9 cellular contexts compared by ENCODE assay signal in genomic region chr22:29470159-29470855, GRCh38. TPM values are rescaled to one million over a fixed set of nuclear protein-coding genes. Genes with fewer than 3 reads are reported as not detected.
DNase-seq lines count a peak whose midpoint lies in the region; ATAC-seq, FAIRE-seq and TF ChIP-seq lines count a peak whose summit lies in the region.
"Had no signal": no experiment of that assay in that cellular context is flagged by ENCODE, and none has a peak within 500 bp of the region (broad histone marks: within the 10 kb centered on the region; RNA-seq: fewer than 3 reads in every experiment).

No MANE protein-coding gene starts in this region.

- peak; percentile 42 to 59 for TF ChIP-seq RAD21 in A549 (conservative IDR thresholded peaks at IDR 0.05 in 1 of 2, IDR thresholded peaks at IDR 0.05 in 1 of 2)

- no peak for FAIRE-seq in A549 (lab: Jason Lieb, UNC)

- peak overlapping the region; percentile 65 to 84; a peak in 4 of 6 replicates for H3K27ac ChIP-seq in A549
- H3K27ac ChIP-seq in neutrophil = no peak overlapping the region
- H3K27ac ChIP-seq in suprapubic skin = no peak overlapping the region

- ATAC-seq in A549 (peak; percentile 94 to 97), HG02970 (IDR thresholded peaks at IDR 0.05; ENCODE audit: low FRiP score, unreplicated experiment) (no peak)

- H3K36me3 ChIP-seq in neutrophil = no peaks in the 10 kb centered on the region
- no peaks in the 10 kb centered on the region for H3K36me3 ChIP-seq in suprapubic skin

- H3K27me3 ChIP-seq in neutrophil = peaks cover 48% of the 10 kb centered on the region
- peaks cover 13% of the 10 kb centered on the region for H3K27me3 ChIP-seq in suprapubic skin

- CTCF ChIA-PET in A549 (lab: Yijun Ruan, JAX) = interaction anchor here (0.6 to 3.7 kb wide), 31 partner anchors 9 to 258 kb away, joined by 3 to 40 read pairs (median 3); partner anchors contain the start of genes AP1B1 and THOC5

- WGBS in A549 (ENCODE audit: missing lambda C conversion rate) = 23% methylated on average over 21 of the region's 54 CpGs
- 41% methylated on average over 17 of the region's 54 CpGs for WGBS in suprapubic skin

- peak; percentile 66 to 75 for DNase-seq in A549 (ENCODE audit: low read depth in 1 of 2, low spot score in 1 of 2)
- DNase-seq in GM19238 (ENCODE audit: insufficient read length, low spot score) = peak; percentile 74
- DNase-seq in NOMO-1 (lab: John Stamatoyannopoulos, UW; ENCODE audit: unreplicated experiment in 2 of 2) = peak; percentile 32 to 45
- DNase-seq in activated T-helper 1 cell treated with Interleukin-2 at 50 U/mL for 16 hours (ENCODE audit: low read depth) = peak; percentile 65
- DNase-seq in fibroblast of the aortic adventitia (ENCODE audit: low read depth) = peak; percentile 34
- no peak for DNase-seq in suprapubic skin (ENCODE audit: low spot score in 2 of 2)

- H3K4me3 ChIP-seq in A549 = peak overlapping the region; percentile 51
- peak overlapping the region; percentile 44 for H3K4me3 ChIP-seq in fibroblast of the aortic adventitia (ENCODE audit: low read depth, low read length)
- no peak overlapping the region for H3K4me3 ChIP-seq in neutrophil (ENCODE audit: low read depth in 1 of 2, low read length in 1 of 2)
- peak overlapping the region; percentile 27 for H3K4me3 ChIP-seq in suprapubic skin

- TF ChIP-seq EP300 in A549 (IDR thresholded peaks at IDR 0.05) (no peak), suprapubic skin (IDR thresholded peaks at IDR 0.05) (no peak)

- no peaks in the 10 kb centered on the region for H3K9me3 ChIP-seq in A549
- H3K9me3 ChIP-seq in neutrophil = no peaks in the 10 kb centered on the region
- H3K9me3 ChIP-seq in suprapubic skin = no peaks in the 10 kb centered on the region

- H3K4me1 ChIP-seq in A549 (0 out of 3 replicates have a peak, but pooled peaks cover 4% of the 10 kb centered on the region), neutrophil (ENCODE audit: control insufficient read depth in 1 of 2, insufficient read depth in 1 of 2, low read depth in 1 of 2, low read length in 1 of 2) (peaks cover 0 to 5% of the 10 kb centered on the region in 2 experiments), suprapubic skin (peaks cover 9% of the 10 kb centered on the region)

- POLR2A ChIA-PET in A549 (lab: Yijun Ruan, JAX) = no interaction called here

- TF ChIP-seq CTCF in A549 (IDR thresholded peaks at IDR 0.05) (peak; percentile 82), fibroblast of the aortic adventitia (IDR thresholded peaks at IDR 0.05; ENCODE audit: insufficient read depth, low read length) (peak; percentile 70), neutrophil (IDR thresholded peaks at IDR 0.05) (peak; percentile 17), suprapubic skin (IDR thresholded peaks at IDR 0.05) (peak; percentile 40 to 92)

- H3K4me2 ChIP-seq in A549 = peak overlapping the region; percentile 87

- TF ChIP-seq POLR2A in A549 (IDR thresholded peaks at IDR 0.05; ENCODE audit: low read length) = no peak
- TF ChIP-seq POLR2A in suprapubic skin (IDR thresholded peaks at IDR 0.05) = no peak

TF ChIP-seq in A549, 52 proteins besides CTCF, POLR2A, EP300 and RAD21:
- TF ChIP-seq ESRRA (IDR thresholded peaks at IDR 0.05; ENCODE audit: borderline replicate concordance, low read length) (no peak), SMC3 (IDR thresholded peaks at IDR 0.05) (peak; percentile 38; the same call in 2 of the 3 replicates)
- TF ChIP-seq, protein P1, sequence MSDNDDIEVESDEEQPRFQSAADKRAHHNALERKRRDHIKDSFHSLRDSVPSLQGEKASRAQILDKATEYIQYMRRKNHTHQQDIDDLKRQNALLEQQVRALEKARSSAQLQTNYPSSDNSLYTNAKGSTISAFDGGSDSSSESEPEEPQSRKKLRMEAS (IDR thresholded peaks at IDR 0.05) = peak; percentile 54

RNA-seq across cellular contexts. Expression of gene NEFH, which starts 9.7 kb away (rescaled TPM):
- 0.04 and 0.06 TPM in 2 replicates for polyA plus RNA-seq in A549 (2011; rRNA removed)
- 0.08 and 0.09 TPM in 2 replicates for polyA plus RNA-seq in A549 (2012; cell fraction: cytosol; rRNA removed)
- polyA plus RNA-seq in A549 (2012; cell fraction: nucleus; rRNA removed) = 0.06 and 0.10 TPM in 2 replicates
- 0.21 to 0.29 TPM (median 0.23 TPM) in 3 replicates for polyA plus RNA-seq in A549 (2017; fragmentation: RNase III; extraction: RNeasy Plus Mini Kit Qiagen cat#74134 plus additional on column Dnase treatment)
- 0.05 TPM in 1 of 2 replicates, not detected in the other for polyA minus RNA-seq in A549 (2011; rRNA and poly(A)+ RNA removed)
- total RNA-seq in fibroblast of the aortic adventitia (ENCODE audit: low replicate concordance) = 0.49 and 0.54 TPM in 2 replicates
- under 1 TPM in 2 of 4 donors, not detected in 2; 0.26 to 0.51 TPM for total RNA-seq in suprapubic skin

RNA-seq across cellular contexts. Expression of gene RFPL1, which starts 31.9 kb away (rescaled TPM):
- polyA plus RNA-seq in A549 (2011; rRNA removed) (not detected in 2 replicates), A549 (2017; fragmentation: RNase III; extraction: RNeasy Plus Mini Kit Qiagen cat#74134 plus additional on column Dnase treatment) (not detected in 3 replicates)
- polyA plus RNA-seq in A549 (2012; cell fraction: cytosol; rRNA removed) = not detected in 2 replicates
- not detected in 2 replicates for polyA plus RNA-seq in A549 (2012; cell fraction: nucleus; rRNA removed)
- polyA minus RNA-seq in A549 (2011; rRNA and poly(A)+ RNA removed) = not detected in 2 replicates
- total RNA-seq in fibroblast of the aortic adventitia (ENCODE audit: low replicate concordance) (not detected in 2 replicates), suprapubic skin (under 1 TPM in 1 of 4 donors, not detected in 3; 0.64 TPM)
- total RNA-seq: temporal lobe had no signal

Comparison
In these comparisons a context has a peak if more than half of its experiments do, and no peak if none do; other contexts are left out.
1. DNase-seq: peak in A549 (2 of 2), GM19238 (single experiment), NOMO-1 (2 of 2), activated T-helper 1 cell treated with Interleukin-2 at 50 U/mL for 16 hours (single experiment) and fibroblast of the aortic adventitia (single experiment); none in suprapubic skin (0 of 2).
2. H3K27ac ChIP-seq: peak in A549 (2 of 2); none in neutrophil (single experiment) and suprapubic skin (single experiment).
3. H3K4me3 ChIP-seq: peak in A549 (single experiment), fibroblast of the aortic adventitia (single experiment) and suprapubic skin (single experiment); none in neutrophil (0 of 2).
4. CTCF ChIP-seq: peak in every context shown above with its lines; median percentile 82 in A549; 70 in fibroblast of the aortic adventitia; 66 in suprapubic skin; 17 in neutrophil.